In the genomic region with DNA sequence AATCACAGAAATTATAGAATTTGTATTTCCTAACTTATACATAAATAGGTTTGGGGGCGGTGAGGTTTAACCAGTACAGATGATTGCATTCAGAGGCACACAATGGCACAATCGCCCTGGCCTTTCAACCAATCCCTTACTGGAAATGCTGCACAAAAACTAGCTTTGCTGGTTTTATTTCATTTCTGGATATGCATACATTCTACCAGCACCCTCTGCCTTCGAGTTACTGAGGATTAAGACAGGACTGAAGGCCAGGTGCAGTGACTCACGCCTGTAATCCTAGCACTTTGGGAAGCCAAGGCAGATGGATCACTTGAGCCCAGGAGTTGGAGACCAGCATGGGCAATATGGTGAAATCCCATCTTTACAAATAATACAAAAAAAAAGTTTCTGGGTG, we compare ENCODE assay signal across 28 cellular contexts.
"Had no signal": no experiment of that assay in that cellular context is flagged by ENCODE, and none has a peak within 500 bp of the region (broad histone marks: within the 10 kb centered on the region; RNA-seq: fewer than 3 reads in every experiment).

No MANE protein-coding gene starts in this region.

- H3K36me3 ChIP-seq: ascending aorta, breast epithelium, esophagus squamous epithelium, WERI-Rb-1 had no signal

- FAIRE-seq: frontal cortex had no signal

- H3K9me3 ChIP-seq: ascending aorta, breast epithelium, esophagus squamous epithelium had no signal

- H3K4me3 ChIP-seq: ascending aorta, breast epithelium, coronary artery, dorsolateral prefrontal cortex, esophagus squamous epithelium had no signal

- DNase-seq: activated B cell treated with CpG ODN at 0.5 μM for 24 hours; activated CD4-positive, alpha-beta memory T cell treated with anti-CD3 and anti-CD28 coated beads, Interleukin-2, amount 10 ng/mL, durations not matched to agents 7 days and 5 days; activated CD4-positive, alpha-beta T cell treated with anti-CD3 and anti-CD28 coated beads for 1 hour; activated CD4-positive, alpha-beta T cell treated with anti-CD3 and anti-CD28 coated beads for 4 hours; activated CD4-positive, alpha-beta T cell treated with anti-CD3 and anti-CD28 coated beads, Interleukin-2, amount 10 ng/mL, durations not matched to agents 7 days and 5 days; activated CD4-positive, alpha-beta T cell treated with anti-CD3 and anti-CD28 coated beads, Interleukin-2, amount 50 U/mL, for 4 hours; activated CD8-positive, alpha-beta memory T cell treated with anti-CD3 and anti-CD28 coated beads, Interleukin-2, amount 50 U/mL, for 48 hours; activated gamma-delta T cell; activated naive CD4-positive, alpha-beta T cell; activated naive CD4-positive, alpha-beta T cell treated with anti-CD3 and anti-CD28 coated beads, Interleukin-2, amount 10 ng/mL, durations not matched to agents 7 days and 5 days; activated naive CD8-positive, alpha-beta T cell treated with anti-CD3 and anti-CD28 coated beads, Interleukin-2, amount 10 ng/mL, durations not matched to agents 7 days and 5 days; activated T-cell treated with anti-CD3 and anti-CD28 coated beads for 4 hours; activated T-cell treated with anti-CD3 and anti-CD28 coated beads, Interleukin-2, amount 50 U/mL, for 24 hours; activated T-cell treated with anti-CD3 and anti-CD28 coated beads, Interleukin-2, amount 50 U/mL, for 72 hours; dorsolateral prefrontal cortex; effector memory CD4-positive, alpha-beta T cell; endodermal cell; erythroblast; esophagus squamous epithelium; head of caudate nucleus; T-helper 1 cell; T-helper 17 cell; T1000; WERI-Rb-1 had no signal

- H3K27me3 ChIP-seq: ascending aorta had no signal

- H3K27ac ChIP-seq: ascending aorta, breast epithelium, coronary artery, dorsolateral prefrontal cortex, esophagus squamous epithelium, WERI-Rb-1 had no signal

- ATAC-seq: activated T-cell treated with anti-CD3 and anti-CD28 coated beads, Interleukin-2, amount 50 U/mL, for 72 hours; T-helper 17 cell had no signal

- H3K4me1 ChIP-seq: ascending aorta, breast epithelium had no signal
